In genomic region chr2:1546023-1546591, GRCh38 we compare ENCODE assay signal across 9 cellular contexts.
DNase-seq lines count a peak whose midpoint lies in the region; ATAC-seq and TF ChIP-seq lines count a peak whose summit lies in the region.
"Had no signal": no experiment of that assay in that cellular context is flagged by ENCODE, and none has a peak within 500 bp of the region (broad histone marks: within the 10 kb centered on the region; RNA-seq: fewer than 3 reads in every experiment).

No MANE protein-coding gene starts in this region.

- H3K36me3 ChIP-seq in parathyroid adenoma (ENCODE audit: control insufficient read depth, insufficient read depth, low read length), result no peaks in the 10 kb centered on the region

- DNase-seq in stimulated activated naive CD4-positive, alpha-beta T cell (lab: John Stamatoyannopoulos, UW), result peak in 5 of 6 experiments; percentile 9 to 39 (median 15)
- no peak for DNase-seq in stimulated activated naive CD4-positive, alpha-beta T cell treated with Interleukin-2 at 50 U/mL for 16 hours (lab: John Stamatoyannopoulos, UW)
- peak; percentile 33 for DNase-seq in NCI-H2029 (lab: John Stamatoyannopoulos, UW)
- DNase-seq in activated CD4-positive, alpha-beta T cell treated with anti-CD3 and anti-CD28 coated beads, Interleukin-2, amount 10 ng/mL, durations not matched to agents 7 days and 5 days, result peak; percentile 24
- peak; percentile 74 for DNase-seq in fibroblast of pulmonary artery (ENCODE audit: low read depth)
- no peak for DNase-seq in ureter (ENCODE audit: low spot score)
- DNase-seq in effector memory CD8-positive, alpha-beta T cell, result no peak

- peaks cover 17% of the 10 kb centered on the region for H3K4me1 Mint-ChIP-seq in activated CD4-positive, alpha-beta T cell treated with anti-CD3 and anti-CD28 coated beads, Interleukin-2, amount 10 ng/mL, durations not matched to agents 7 days and 5 days
- peaks cover 0 to 4% of the 10 kb centered on the region in 2 donors for H3K4me1 Mint-ChIP-seq in effector memory CD8-positive, alpha-beta T cell (ENCODE audit: low read depth in 2 of 2)

- no peak overlapping the region for H3K27ac ChIP-seq in parathyroid adenoma

- CTCF ChIA-PET in activated CD4-positive, alpha-beta T cell treated with anti-CD3 and anti-CD28 coated beads, Interleukin-2, amount 10 ng/mL, durations not matched to agents 7 days and 5 days (lab: Charles Lee), result no interaction called here

- H3K4me1 ChIP-seq in parathyroid adenoma, result no peaks in the 10 kb centered on the region

- H2AFZ ChIP-seq in parathyroid adenoma, result peak overlapping the region; percentile 1

- no peak overlapping the region for H3K9ac ChIP-seq in parathyroid adenoma

- POLR2A ChIA-PET in activated CD4-positive, alpha-beta T cell treated with anti-CD3 and anti-CD28 coated beads, Interleukin-2, amount 10 ng/mL, durations not matched to agents 7 days and 5 days (lab: Charles Lee), result interaction anchor here (0.6 kb wide), 1 partner anchor 806 kb away, joined by 3 read pairs; no protein-coding TSS in a partner anchor

- no peak for ATAC-seq in effector memory CD8-positive, alpha-beta T cell (replicated peaks)

- H3K4me2 ChIP-seq in parathyroid adenoma (ENCODE audit: low read length), result no peak overlapping the region

- no peaks in the 10 kb centered on the region for H3K27me3 Mint-ChIP-seq in activated CD4-positive, alpha-beta T cell treated with anti-CD3 and anti-CD28 coated beads, Interleukin-2, amount 10 ng/mL, durations not matched to agents 7 days and 5 days
- peaks cover 0 to 31% of the 10 kb centered on the region in 2 donors for H3K27me3 Mint-ChIP-seq in effector memory CD8-positive, alpha-beta T cell

- H3K4me3 Mint-ChIP-seq in activated CD4-positive, alpha-beta T cell treated with anti-CD3 and anti-CD28 coated beads, Interleukin-2, amount 10 ng/mL, durations not matched to agents 7 days and 5 days, result no peak overlapping the region
- no peak overlapping the region for H3K4me3 Mint-ChIP-seq in effector memory CD8-positive, alpha-beta T cell
- H3K4me3 Mint-ChIP-seq: stimulated activated naive CD8-positive, alpha-beta T cell treated with anti-CD3 and anti-CD28 coated beads, Interleukin-15, Interleukin-2, amounts not matched to agents 100 ng/mL and 50 ng/mL, for 24 hours had no signal

- H3K9me3 ChIP-seq in parathyroid adenoma (ENCODE audit: control insufficient read depth, low read length), result no peaks in the 10 kb centered on the region

- H3K9me3 Mint-ChIP-seq in activated CD4-positive, alpha-beta T cell treated with anti-CD3 and anti-CD28 coated beads, Interleukin-2, amount 10 ng/mL, durations not matched to agents 7 days and 5 days, result no peaks in the 10 kb centered on the region
- H3K9me3 Mint-ChIP-seq in effector memory CD8-positive, alpha-beta T cell, result no peaks in the 10 kb centered on the region
- H3K9me3 Mint-ChIP-seq: stimulated activated naive CD8-positive, alpha-beta T cell treated with anti-CD3 and anti-CD28 coated beads, Interleukin-15, Interleukin-2, amounts not matched to agents 100 ng/mL and 50 ng/mL, for 24 hours had no signal

- no peak overlapping the region for H3K27ac Mint-ChIP-seq in activated CD4-positive, alpha-beta T cell treated with anti-CD3 and anti-CD28 coated beads, Interleukin-2, amount 10 ng/mL, durations not matched to agents 7 days and 5 days
- no peak overlapping the region for H3K27ac Mint-ChIP-seq in effector memory CD8-positive, alpha-beta T cell
- H3K27ac Mint-ChIP-seq: stimulated activated naive CD8-positive, alpha-beta T cell treated with anti-CD3 and anti-CD28 coated beads, Interleukin-15, Interleukin-2, amounts not matched to agents 100 ng/mL and 50 ng/mL, for 24 hours had no signal

- H3K27me3 ChIP-seq in parathyroid adenoma (ENCODE audit: control insufficient read depth, insufficient read depth, low read length), result no peaks in the 10 kb centered on the region

- no peaks in the 10 kb centered on the region for H3K36me3 Mint-ChIP-seq in activated CD4-positive, alpha-beta T cell treated with anti-CD3 and anti-CD28 coated beads, Interleukin-2, amount 10 ng/mL, durations not matched to agents 7 days and 5 days (ENCODE audit: low read depth)
- H3K36me3 Mint-ChIP-seq in effector memory CD8-positive, alpha-beta T cell (ENCODE audit: insufficient read depth), result no peaks in the 10 kb centered on the region

- H3K79me2 ChIP-seq in parathyroid adenoma, result no peaks in the 10 kb centered on the region

- TF ChIP-seq CTCF in fibroblast of pulmonary artery (IDR thresholded peaks at IDR 0.05; ENCODE audit: low read length, missing control alignments) (peak; percentile 93), parathyroid adenoma (IDR thresholded peaks at IDR 0.05) (peak; percentile 75)

- H3K4me3 ChIP-seq in fibroblast of pulmonary artery (replicated peaks; ENCODE audit: low read depth, low read length), result no peak overlapping the region
- H3K4me3 ChIP-seq in parathyroid adenoma (ENCODE audit: low read depth, low read length), result no peak overlapping the region

Comparison
In these comparisons a context has a peak if more than half of its experiments do, and no peak if none do; other contexts are left out.
1. DNase-seq: peak in stimulated activated naive CD4-positive, alpha-beta T cell (5 of 6), NCI-H2029 (single experiment), activated CD4-positive, alpha-beta T cell treated with anti-CD3 and anti-CD28 coated beads, Interleukin-2, amount 10 ng/mL, durations not matched to agents 7 days and 5 days (single experiment) and fibroblast of pulmonary artery (single experiment); none in stimulated activated naive CD4-positive, alpha-beta T cell treated with Interleukin-2 at 50 U/mL for 16 hours (single experiment), ureter (single experiment) and effector memory CD8-positive, alpha-beta T cell (0 of 3).